ENCODE assay signal across 1 cellular context in the genomic region with DNA sequence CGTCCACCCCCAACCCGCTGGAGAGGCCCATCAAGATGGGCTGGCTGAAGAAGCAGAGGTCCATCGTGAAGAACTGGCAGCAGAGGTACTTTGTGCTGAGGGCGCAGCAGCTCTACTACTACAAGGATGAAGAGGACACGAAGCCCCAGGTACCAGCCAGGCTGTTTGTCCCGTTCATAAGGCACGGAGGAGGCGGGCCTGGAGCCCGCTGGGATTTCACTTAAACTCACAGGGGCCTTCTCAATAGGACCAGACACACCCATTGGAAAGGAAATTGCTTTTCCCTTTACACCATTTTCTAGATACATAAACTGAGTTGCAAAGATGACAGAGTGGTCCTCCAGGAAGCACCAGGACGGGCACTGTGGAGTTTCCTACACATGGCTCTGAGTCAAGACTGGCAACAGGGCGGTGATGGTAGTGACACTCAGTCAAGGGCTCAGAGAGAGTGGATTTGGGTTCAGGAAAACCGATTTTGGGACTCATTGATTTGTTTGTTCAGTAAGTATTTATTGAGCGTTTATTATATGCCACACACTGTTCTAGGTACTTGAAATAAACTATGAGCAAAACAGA.
TF ChIP-seq lines count a peak whose summit lies in the region.

No MANE protein-coding gene starts in this region.

TF ChIP-seq in GM23338, 12 proteins besides CTCF, POLR2A, EP300 and RAD21 (continued from another document):
- TF ChIP-seq, protein P1, sequence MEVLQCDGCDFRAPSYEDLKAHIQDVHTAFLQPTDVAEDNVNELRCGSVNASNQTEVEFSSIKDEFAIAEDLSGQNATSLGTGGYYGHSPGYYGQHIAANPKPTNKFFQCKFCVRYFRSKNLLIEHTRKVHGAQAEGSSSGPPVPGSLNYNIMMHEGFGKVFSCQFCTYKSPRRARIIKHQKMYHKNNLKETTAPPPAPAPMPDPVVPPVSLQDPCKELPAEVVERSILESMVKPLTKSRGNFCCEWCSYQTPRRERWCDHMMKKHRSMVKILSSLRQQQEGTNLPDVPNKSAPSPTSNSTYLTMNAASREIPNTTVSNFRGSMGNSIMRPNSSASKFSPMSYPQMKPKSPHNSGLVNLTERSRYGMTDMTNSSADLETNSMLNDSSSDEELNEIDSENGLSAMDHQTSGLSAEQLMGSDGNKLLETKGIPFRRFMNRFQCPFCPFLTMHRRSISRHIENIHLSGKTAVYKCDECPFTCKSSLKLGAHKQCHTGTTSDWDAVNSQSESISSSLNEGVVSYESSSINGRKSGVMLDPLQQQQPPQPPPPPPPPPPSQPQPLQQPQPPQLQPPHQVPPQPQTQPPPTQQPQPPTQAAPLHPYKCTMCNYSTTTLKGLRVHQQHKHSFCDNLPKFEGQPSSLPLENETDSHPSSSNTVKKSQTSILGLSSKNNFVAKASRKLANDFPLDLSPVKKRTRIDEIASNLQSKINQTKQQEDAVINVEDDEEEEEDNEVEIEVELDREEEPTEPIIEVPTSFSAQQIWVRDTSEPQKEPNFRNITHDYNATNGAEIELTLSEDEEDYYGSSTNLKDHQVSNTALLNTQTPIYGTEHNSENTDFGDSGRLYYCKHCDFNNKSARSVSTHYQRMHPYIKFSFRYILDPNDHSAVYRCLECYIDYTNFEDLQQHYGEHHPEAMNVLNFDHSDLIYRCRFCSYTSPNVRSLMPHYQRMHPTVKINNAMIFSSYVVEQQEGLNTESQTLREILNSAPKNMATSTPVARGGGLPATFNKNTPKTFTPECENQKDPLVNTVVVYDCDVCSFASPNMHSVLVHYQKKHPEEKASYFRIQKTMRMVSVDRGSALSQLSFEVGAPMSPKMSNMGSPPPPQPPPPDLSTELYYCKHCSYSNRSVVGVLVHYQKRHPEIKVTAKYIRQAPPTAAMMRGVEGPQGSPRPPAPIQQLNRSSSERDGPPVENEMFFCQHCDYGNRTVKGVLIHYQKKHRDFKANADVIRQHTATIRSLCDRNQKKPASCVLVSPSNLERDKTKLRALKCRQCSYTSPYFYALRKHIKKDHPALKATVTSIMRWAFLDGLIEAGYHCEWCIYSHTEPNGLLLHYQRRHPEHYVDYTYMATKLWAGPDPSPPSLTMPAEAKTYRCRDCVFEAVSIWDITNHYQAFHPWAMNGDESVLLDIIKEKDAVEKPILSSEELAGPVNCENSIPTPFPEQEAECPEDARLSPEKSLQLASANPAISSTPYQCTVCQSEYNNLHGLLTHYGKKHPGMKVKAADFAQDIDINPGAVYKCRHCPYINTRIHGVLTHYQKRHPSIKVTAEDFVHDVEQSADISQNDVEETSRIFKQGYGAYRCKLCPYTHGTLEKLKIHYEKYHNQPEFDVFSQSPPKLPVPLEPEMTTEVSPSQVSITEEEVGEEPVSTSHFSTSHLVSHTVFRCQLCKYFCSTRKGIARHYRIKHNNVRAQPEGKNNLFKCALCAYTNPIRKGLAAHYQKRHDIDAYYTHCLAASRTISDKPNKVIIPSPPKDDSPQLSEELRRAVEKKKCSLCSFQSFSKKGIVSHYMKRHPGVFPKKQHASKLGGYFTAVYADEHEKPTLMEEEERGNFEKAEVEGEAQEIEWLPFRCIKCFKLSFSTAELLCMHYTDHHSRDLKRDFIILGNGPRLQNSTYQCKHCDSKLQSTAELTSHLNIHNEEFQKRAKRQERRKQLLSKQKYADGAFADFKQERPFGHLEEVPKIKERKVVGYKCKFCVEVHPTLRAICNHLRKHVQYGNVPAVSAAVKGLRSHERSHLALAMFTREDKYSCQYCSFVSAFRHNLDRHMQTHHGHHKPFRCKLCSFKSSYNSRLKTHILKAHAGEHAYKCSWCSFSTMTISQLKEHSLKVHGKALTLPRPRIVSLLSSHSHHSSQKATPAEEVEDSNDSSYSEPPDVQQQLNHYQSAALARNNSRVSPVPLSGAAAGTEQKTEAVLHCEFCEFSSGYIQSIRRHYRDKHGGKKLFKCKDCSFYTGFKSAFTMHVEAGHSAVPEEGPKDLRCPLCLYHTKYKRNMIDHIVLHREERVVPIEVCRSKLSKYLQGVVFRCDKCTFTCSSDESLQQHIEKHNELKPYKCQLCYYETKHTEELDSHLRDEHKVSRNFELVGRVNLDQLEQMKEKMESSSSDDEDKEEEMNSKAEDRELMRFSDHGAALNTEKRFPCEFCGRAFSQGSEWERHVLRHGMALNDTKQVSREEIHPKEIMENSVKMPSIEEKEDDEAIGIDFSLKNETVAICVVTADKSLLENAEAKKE (CRISPR knock-in tag; IDR thresholded peaks at IDR 0.05), result no peak
- no peak for TF ChIP-seq ZNF331 (CRISPR knock-in tag; IDR thresholded peaks at IDR 0.05; ENCODE audit: low read depth)
- no peak for TF ChIP-seq POLR2AphosphoS5 (IDR thresholded peaks at IDR 0.05; ENCODE audit: low read depth)
- no peak for TF ChIP-seq ZNF114 (CRISPR knock-in tag; IDR thresholded peaks at IDR 0.05)
- TF ChIP-seq, protein P2, sequence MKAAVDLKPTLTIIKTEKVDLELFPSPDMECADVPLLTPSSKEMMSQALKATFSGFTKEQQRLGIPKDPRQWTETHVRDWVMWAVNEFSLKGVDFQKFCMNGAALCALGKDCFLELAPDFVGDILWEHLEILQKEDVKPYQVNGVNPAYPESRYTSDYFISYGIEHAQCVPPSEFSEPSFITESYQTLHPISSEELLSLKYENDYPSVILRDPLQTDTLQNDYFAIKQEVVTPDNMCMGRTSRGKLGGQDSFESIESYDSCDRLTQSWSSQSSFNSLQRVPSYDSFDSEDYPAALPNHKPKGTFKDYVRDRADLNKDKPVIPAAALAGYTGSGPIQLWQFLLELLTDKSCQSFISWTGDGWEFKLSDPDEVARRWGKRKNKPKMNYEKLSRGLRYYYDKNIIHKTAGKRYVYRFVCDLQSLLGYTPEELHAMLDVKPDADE (IDR thresholded peaks at IDR 0.05), result no peak
